21 cellular contexts compared by ENCODE assay signal in the genomic region with DNA sequence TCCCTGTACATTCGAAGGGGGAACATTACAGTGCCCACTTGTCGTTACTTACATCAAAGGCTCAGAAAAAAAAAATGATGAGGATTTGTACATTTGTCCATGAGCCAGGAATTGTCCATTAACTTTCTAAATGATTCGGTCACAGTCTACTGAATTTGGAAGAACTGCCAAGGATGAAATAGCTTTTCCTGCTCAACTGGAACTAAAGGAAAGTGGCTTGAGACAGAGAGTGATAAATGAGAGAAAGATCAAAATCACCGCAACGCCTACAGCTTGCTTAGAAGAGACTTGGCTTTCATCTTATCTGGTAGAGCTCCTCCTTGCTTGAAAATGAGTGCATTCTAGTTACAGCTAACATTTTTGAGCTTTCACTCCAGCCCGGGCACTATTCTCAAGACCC. TPM values are rescaled to one million over a fixed set of nuclear protein-coding genes. Genes with fewer than 3 reads are reported as not detected.
DNase-seq lines count a peak whose midpoint lies in the region; ATAC-seq and TF ChIP-seq lines count a peak whose summit lies in the region.
"Had no signal": no experiment of that assay in that cellular context is flagged by ENCODE, and none has a peak within 500 bp of the region (broad histone marks: within the 10 kb centered on the region; RNA-seq: fewer than 3 reads in every experiment).

No MANE protein-coding gene starts in this region.

- 39 to 53% (median 46%) methylated on average over 6 of the region's 6 CpGs for WGBS in ovary, 3 donors

- H3K9me3 ChIP-seq in parathyroid adenoma (ENCODE audit: control insufficient read depth, low read length) (no peaks in the 10 kb centered on the region), ovary (no peaks in the 10 kb centered on the region)
- H3K9me3 ChIP-seq: Caco-2, MG63 had no signal

- no peaks in the 10 kb centered on the region for H3K36me3 ChIP-seq in parathyroid adenoma (ENCODE audit: control insufficient read depth, insufficient read depth, low read length)
- H3K36me3 ChIP-seq in ovary: no peaks in the 10 kb centered on the region
- H3K36me3 ChIP-seq: MG63 had no signal

- intact Hi-C loops in ovary (cut with DNase I): loop anchor here in 1 of 4 donors (5.0 kb wide), 1 partner anchor 55 kb away; no protein-coding TSS in a partner anchor

- no peak overlapping the region for H3K4me3 ChIP-seq in epithelial cell of proximal tubule (ENCODE audit: low read depth, low read length)
- H3K4me3 ChIP-seq in parathyroid adenoma (ENCODE audit: low read depth, low read length): peak overlapping the region; percentile 31
- H3K4me3 ChIP-seq in ovary: no peak overlapping the region
- H3K4me3 ChIP-seq: GM23338, MG63 had no signal

- TF ChIP-seq EP300 in ovary (IDR thresholded peaks at IDR 0.05): no peak

- TF ChIP-seq CTCF in epithelial cell of proximal tubule (conservative IDR thresholded peaks at IDR 0.05; ENCODE audit: low read depth, low read length): no peak
- no peak for TF ChIP-seq CTCF in parathyroid adenoma (IDR thresholded peaks at IDR 0.05)
- TF ChIP-seq CTCF in ovary (IDR thresholded peaks at IDR 0.05): no peak

- H3K79me2 ChIP-seq in parathyroid adenoma: no peaks in the 10 kb centered on the region

- peaks cover 3% of the 10 kb centered on the region for H3K4me1 ChIP-seq in parathyroid adenoma
- no peaks in the 10 kb centered on the region for H3K4me1 ChIP-seq in ovary (ENCODE audit: insufficient read depth)
- H3K4me1 ChIP-seq: Caco-2 had no signal

- TF ChIP-seq POLR2A in ovary (IDR thresholded peaks at IDR 0.05): no peak

- H3K4me2 ChIP-seq in parathyroid adenoma (ENCODE audit: low read length): peak overlapping the region; percentile 24
- H3K4me2 ChIP-seq: GM23338, KMS-11 had no signal

- ATAC-seq in GM21529 (IDR thresholded peaks at IDR 0.05; ENCODE audit: unreplicated experiment): no peak
- no peak for ATAC-seq in GM21619 (IDR thresholded peaks at IDR 0.05; ENCODE audit: unreplicated experiment)
- ATAC-seq: GM23338 had no signal

- H3K27me3 ChIP-seq in parathyroid adenoma (ENCODE audit: control insufficient read depth, insufficient read depth, low read length) (no peaks in the 10 kb centered on the region), ovary (no peaks in the 10 kb centered on the region)
- H3K27me3 ChIP-seq: MG63 had no signal

- H3K27ac ChIP-seq in parathyroid adenoma (no peak overlapping the region), ovary (no peak overlapping the region)
- H3K27ac ChIP-seq: 22Rv1, KMS-11 had no signal

- DNase-seq in NCI-H1092 treated with DMSO at 0.1 percent for 48 hours (lab: John Stamatoyannopoulos, UW) (peak; percentile 8), NCI-H1092 (lab: John Stamatoyannopoulos, UW) (no peak), NCI-H187 (lab: John Stamatoyannopoulos, UW) (peak; percentile 9 to 53), epithelial cell of proximal tubule (ENCODE audit: low read depth) (peak; percentile 36), ovary (no peak)
- DNase-seq: C1 segment of cervical spinal cord, Caco-2, DMS53, GDM1, MG63, NCI-H1417 treated with DMSO at 0.1 percent for 48 hours, NCI-H2081 treated with DMSO at 0.1 percent for 48 hours, NCI-H345, NCI-H69, SHP77 had no signal

- H2AFZ ChIP-seq in parathyroid adenoma: peak overlapping the region; percentile 19
- H2AFZ ChIP-seq: GM23338 had no signal

- H3K9ac ChIP-seq in parathyroid adenoma: no peak overlapping the region
- H3K9ac ChIP-seq: KMS-11 had no signal

RNA-seq across cellular contexts. Expression of a gene that starts 55.4 kb away (rescaled TPM):
- 0.14 and 0.17 TPM in 2 replicates for total RNA-seq in epithelial cell of proximal tubule
- total RNA-seq in ovary: 10 to 100 TPM in 2 of 7 donors, 1 to 10 TPM in 2, under 1 TPM in 3; 0.08 to 16.2 (median 1.4) TPM
- polyA plus RNA-seq in ovary: 1 to 10 TPM in 1 of 2 donors, under 1 TPM in 1; 0.12 to 1.3 TPM
- total RNA-seq: Caco-2 had no signal

Comparison
In these comparisons a context has a peak if more than half of its experiments do, and no peak if none do; other contexts are left out.
1. DNase-seq: peak in NCI-H1092 treated with DMSO at 0.1 percent for 48 hours (single experiment), NCI-H187 (2 of 2) and epithelial cell of proximal tubule (single experiment); none in NCI-H1092 (single experiment) and ovary (0 of 5).